In the genomic region with DNA sequence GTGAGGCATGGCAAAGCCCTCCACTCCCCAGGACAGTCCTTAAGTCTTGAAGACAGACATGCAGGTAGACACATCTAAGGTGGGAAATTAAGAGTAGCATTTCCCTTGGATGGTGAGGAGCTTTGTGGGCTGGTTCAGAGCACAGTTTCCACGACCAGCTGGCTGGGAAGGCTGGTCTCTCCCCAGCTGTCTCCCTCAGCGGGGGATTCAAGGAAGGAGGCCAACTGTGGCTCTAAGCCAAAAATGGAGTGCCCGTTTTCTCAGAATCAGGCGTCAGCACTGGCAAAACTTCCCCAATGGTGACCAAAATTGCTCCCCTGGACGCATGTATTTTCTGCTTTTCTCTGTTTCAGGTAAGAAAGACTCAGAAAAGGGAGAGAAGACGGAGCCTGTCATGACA, we compare ENCODE assay signal across 14 cellular contexts.
"Had no signal": no experiment of that assay in that cellular context is flagged by ENCODE, and none has a peak within 500 bp of the region (broad histone marks: within the 10 kb centered on the region; RNA-seq: fewer than 3 reads in every experiment).

No MANE protein-coding gene starts in this region.

- H3K4me1 ChIP-seq: lower lobe of right lung had no signal

- H3K4me3 ChIP-seq: dorsolateral prefrontal cortex, lower lobe of right lung, sigmoid colon had no signal

- H3K27ac ChIP-seq: dorsolateral prefrontal cortex, lower lobe of right lung, sigmoid colon had no signal

- DNase-seq: activated CD4-positive, alpha-beta memory T cell treated with anti-CD3 and anti-CD28 coated beads, Interleukin-2, amount 10 ng/mL, durations not matched to agents 7 days and 5 days; activated CD4-positive, alpha-beta T cell treated with anti-CD3 and anti-CD28 coated beads for 36 hours; activated naive CD8-positive, alpha-beta T cell treated with anti-CD3 and anti-CD28 coated beads, Interleukin-2, amount 10 ng/mL, durations not matched to agents 7 days and 5 days; activated T-cell treated with anti-CD3 and anti-CD28 coated beads, Interleukin-2, amount 50 U/mL, for 72 hours; anterior cingulate cortex; immature natural killer cell; left cardiac atrium; lower lobe of right lung; nephron progenitor cell; sigmoid colon; stimulated activated CD4-positive, alpha-beta T cell treated with anti-CD3 and anti-CD28 coated beads, Interleukin-2, amount 100 ng/mL, for 48 hours; stimulated activated naive CD4-positive, alpha-beta T cell treated with Interleukin-2 at 50 U/mL for 16 hours; T1000 had no signal

- H3K36me3 ChIP-seq: lower lobe of right lung, sigmoid colon had no signal

- H3K27me3 ChIP-seq: sigmoid colon had no signal

- H3K9me3 ChIP-seq: lower lobe of right lung, sigmoid colon had no signal

- ATAC-seq: activated CD4-positive, alpha-beta T cell treated with anti-CD3 and anti-CD28 coated beads for 36 hours; activated T-cell treated with anti-CD3 and anti-CD28 coated beads, Interleukin-2, amount 50 U/mL, for 72 hours; left cardiac atrium; lower lobe of right lung had no signal
